24 cellular contexts compared by ENCODE assay signal in the genomic region with DNA sequence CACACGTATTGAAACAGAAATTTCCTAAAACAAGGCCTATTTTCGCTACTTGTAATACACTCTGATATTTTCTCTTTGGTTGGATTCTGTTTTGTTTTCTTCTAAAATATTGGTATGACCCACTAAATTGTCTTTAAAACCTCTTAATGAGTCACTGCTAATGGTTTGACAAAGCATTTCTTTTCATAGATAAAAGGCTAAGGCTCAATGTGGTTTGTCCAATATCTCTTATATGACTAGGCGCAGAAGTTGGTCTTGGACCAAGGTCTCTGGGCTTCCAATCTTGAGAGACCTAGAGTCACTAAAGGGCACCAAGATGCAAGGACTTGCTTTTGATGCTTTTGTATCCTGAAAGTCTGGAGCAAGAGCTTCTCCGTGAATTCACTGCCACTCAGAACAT.
"Had no signal": no experiment of that assay in that cellular context is flagged by ENCODE, and none has a peak within 500 bp of the region (broad histone marks: within the 10 kb centered on the region; RNA-seq: fewer than 3 reads in every experiment).

No MANE protein-coding gene starts in this region.

- H3K36me3 Mint-ChIP-seq: naive B cell; stimulated activated memory B cell treated with anti-CD40 and anti-IgM and Interleukin-4, amounts not matched to agents 10 μg/mL and 1 μg/mL and 100 μg/mL, for 72 hours had no signal

- H3K4me2 ChIP-seq: hepatocyte had no signal

- H2AFZ ChIP-seq: hepatocyte had no signal

- H3K27me3 Mint-ChIP-seq: naive B cell; stimulated activated memory B cell treated with anti-CD40 and anti-IgM and Interleukin-4, amounts not matched to agents 10 μg/mL and 1 μg/mL and 100 μg/mL, for 72 hours; stimulated activated naive CD8-positive, alpha-beta T cell treated with anti-CD3 and anti-CD28 coated beads, Interleukin-15, Interleukin-2, amounts not matched to agents 100 ng/mL and 50 ng/mL, for 24 hours had no signal

- H3K4me3 ChIP-seq: esophagus muscularis mucosa, hepatocyte, left ventricle myocardium inferior, lower lobe of right lung, psoas muscle, right lobe of liver, spleen, testis, tibial nerve, upper lobe of right lung, vagina had no signal

- ATAC-seq: foreskin keratinocyte; lower lobe of right lung; right lobe of liver; stimulated activated memory B cell treated with anti-CD40 and anti-IgM and Interleukin-4, amounts not matched to agents 10 μg/mL and 1 μg/mL and 100 μg/mL, for 72 hours had no signal

- H3K27ac ChIP-seq: esophagus muscularis mucosa, foreskin keratinocyte, hepatocyte, left ventricle myocardium inferior, lower lobe of right lung, psoas muscle, right lobe of liver, spleen, testis, tibial nerve, upper lobe of right lung had no signal

- H3K4me1 ChIP-seq: foreskin keratinocyte, right lobe of liver had no signal

- DNase-seq: effector memory CD4-positive, alpha-beta T cell; head of caudate nucleus; kidney; left ventricle myocardium inferior; lower lobe of right lung; mesendoderm; naive B cell; nephron progenitor cell; psoas muscle; retina; right lobe of liver; stimulated activated CD4-positive, alpha-beta T cell treated with anti-CD3 and anti-CD28 coated beads, Interleukin-15, amount 100 ng/mL, for 24 hours; stimulated activated CD4-positive, alpha-beta T cell treated with anti-CD3 and anti-CD28 coated beads, Interleukin-1b, Interleukin-23, amount 100 ng/mL, for 48 hours; stimulated activated CD4-positive, alpha-beta T cell treated with anti-CD3 and anti-CD28 coated beads, Interleukin-4, amount 100 ng/mL, for 24 hours; testis; upper lobe of right lung had no signal

- H3K36me3 ChIP-seq: esophagus muscularis mucosa, left ventricle myocardium inferior, lower lobe of right lung, right lobe of liver, spleen, tibial nerve, upper lobe of right lung, vagina had no signal

- H3K4me3 Mint-ChIP-seq: naive B cell; nephron progenitor cell; stimulated activated memory B cell treated with anti-CD40 and anti-IgM and Interleukin-4, amounts not matched to agents 10 μg/mL and 1 μg/mL and 100 μg/mL, for 72 hours; stimulated activated naive CD8-positive, alpha-beta T cell treated with anti-CD3 and anti-CD28 coated beads, Interleukin-15, Interleukin-2, amounts not matched to agents 100 ng/mL and 50 ng/mL, for 24 hours had no signal

- H3K9me3 Mint-ChIP-seq: nephron progenitor cell; stimulated activated memory B cell treated with anti-CD40 and anti-IgM and Interleukin-4, amounts not matched to agents 10 μg/mL and 1 μg/mL and 100 μg/mL, for 72 hours; stimulated activated naive CD8-positive, alpha-beta T cell treated with anti-CD3 and anti-CD28 coated beads, Interleukin-15, Interleukin-2, amounts not matched to agents 100 ng/mL and 50 ng/mL, for 24 hours had no signal

- H3K27me3 ChIP-seq: esophagus muscularis mucosa, foreskin keratinocyte, hepatocyte, right lobe of liver, spleen, testis, tibial nerve, upper lobe of right lung, vagina had no signal

- H3K79me2 ChIP-seq: hepatocyte had no signal

- H3K27ac Mint-ChIP-seq: nephron progenitor cell; stimulated activated memory B cell treated with anti-CD40 and anti-IgM and Interleukin-4, amounts not matched to agents 10 μg/mL and 1 μg/mL and 100 μg/mL, for 72 hours; stimulated activated naive CD8-positive, alpha-beta T cell treated with anti-CD3 and anti-CD28 coated beads, Interleukin-15, Interleukin-2, amounts not matched to agents 100 ng/mL and 50 ng/mL, for 24 hours had no signal

- H3K9me3 ChIP-seq: esophagus muscularis mucosa, left ventricle myocardium inferior, lower lobe of right lung, psoas muscle, right lobe of liver, spleen, testis, tibial nerve, upper lobe of right lung, vagina had no signal
